ENCODE assay signal across 3 cellular contexts in the genomic region with DNA sequence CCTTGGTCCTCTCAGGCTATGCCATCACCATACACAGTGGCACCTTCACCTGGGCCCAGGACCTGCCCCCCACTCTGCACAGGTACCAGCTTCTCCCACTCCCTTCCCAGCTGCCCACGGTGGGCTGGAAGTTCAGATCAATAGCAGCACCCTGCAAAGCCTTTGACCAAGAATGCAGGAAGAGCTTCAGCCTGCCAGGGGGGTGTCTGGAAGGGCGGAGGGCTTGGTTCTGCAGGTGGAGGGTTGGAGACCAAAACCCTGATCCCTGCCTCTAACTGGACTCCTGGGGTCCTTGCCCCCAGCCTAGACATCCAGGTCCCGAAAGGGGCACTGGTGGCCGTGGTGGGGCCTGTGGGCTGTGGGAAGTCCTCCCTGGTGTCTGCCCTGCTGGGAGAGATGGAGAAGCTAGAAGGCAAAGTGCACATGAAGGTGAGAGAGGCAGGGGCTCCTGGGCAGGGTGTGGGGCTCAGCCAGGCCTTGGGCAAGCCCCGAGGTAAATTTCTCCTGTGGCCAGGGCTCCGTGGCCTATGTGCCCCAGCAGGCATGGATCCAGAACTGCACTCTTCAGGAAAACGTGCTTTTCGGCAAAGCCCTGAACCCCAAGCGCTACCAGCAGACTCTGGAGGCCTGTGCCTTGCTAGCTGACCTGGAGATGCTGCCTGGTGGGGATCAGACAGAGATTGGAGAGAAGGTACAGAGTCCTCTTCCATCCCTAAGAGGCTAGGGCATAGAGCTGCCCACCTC.
TF ChIP-seq lines count a peak whose summit lies in the region.

No MANE protein-coding gene starts in this region.

TF ChIP-seq in GM23338, 12 proteins besides CTCF, POLR2A, EP300 and RAD21 (continues in another document):
- TF ChIP-seq ZNF331 (CRISPR knock-in tag; IDR thresholded peaks at IDR 0.05; ENCODE audit: low read depth) (no peak), EZH2phosphoT487 (IDR thresholded peaks at IDR 0.05; ENCODE audit: unreplicated experiment) (no peak), NANOG (IDR thresholded peaks at IDR 0.05; ENCODE audit: borderline replicate concordance) (no peak), POLR2AphosphoS5 (IDR thresholded peaks at IDR 0.05; ENCODE audit: low read depth) (no peak), EZH2 (IDR thresholded peaks at IDR 0.05; ENCODE audit: low read depth, unreplicated experiment) (no peak), REST (IDR thresholded peaks at IDR 0.05; ENCODE audit: unreplicated experiment) (no peak), CREB1 (CRISPR knock-in tag; IDR thresholded peaks at IDR 0.05; ENCODE audit: low read depth) (no peak), JUNB (IDR thresholded peaks at IDR 0.05; ENCODE audit: unreplicated experiment) (no peak), ZNF114 (CRISPR knock-in tag; IDR thresholded peaks at IDR 0.05) (no peak), STAT1 (IDR thresholded peaks at IDR 0.05; ENCODE audit: unreplicated experiment) (no peak)
- TF ChIP-seq, protein P1, sequence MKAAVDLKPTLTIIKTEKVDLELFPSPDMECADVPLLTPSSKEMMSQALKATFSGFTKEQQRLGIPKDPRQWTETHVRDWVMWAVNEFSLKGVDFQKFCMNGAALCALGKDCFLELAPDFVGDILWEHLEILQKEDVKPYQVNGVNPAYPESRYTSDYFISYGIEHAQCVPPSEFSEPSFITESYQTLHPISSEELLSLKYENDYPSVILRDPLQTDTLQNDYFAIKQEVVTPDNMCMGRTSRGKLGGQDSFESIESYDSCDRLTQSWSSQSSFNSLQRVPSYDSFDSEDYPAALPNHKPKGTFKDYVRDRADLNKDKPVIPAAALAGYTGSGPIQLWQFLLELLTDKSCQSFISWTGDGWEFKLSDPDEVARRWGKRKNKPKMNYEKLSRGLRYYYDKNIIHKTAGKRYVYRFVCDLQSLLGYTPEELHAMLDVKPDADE (IDR thresholded peaks at IDR 0.05): no peak

TF ChIP-seq in IMR-90, 13 proteins besides CTCF, POLR2A, EP300 and RAD21:
- TF ChIP-seq ELK1 (IDR thresholded peaks at IDR 0.05; ENCODE audit: borderline replicate concordance, low read depth, low read length): no peak
- no peak for TF ChIP-seq SMC3 (IDR thresholded peaks at IDR 0.05; ENCODE audit: low read depth, low read length)
- no peak for TF ChIP-seq RFX5 (IDR thresholded peaks at IDR 0.05; ENCODE audit: low read depth, low read length)
- TF ChIP-seq, protein P2, sequence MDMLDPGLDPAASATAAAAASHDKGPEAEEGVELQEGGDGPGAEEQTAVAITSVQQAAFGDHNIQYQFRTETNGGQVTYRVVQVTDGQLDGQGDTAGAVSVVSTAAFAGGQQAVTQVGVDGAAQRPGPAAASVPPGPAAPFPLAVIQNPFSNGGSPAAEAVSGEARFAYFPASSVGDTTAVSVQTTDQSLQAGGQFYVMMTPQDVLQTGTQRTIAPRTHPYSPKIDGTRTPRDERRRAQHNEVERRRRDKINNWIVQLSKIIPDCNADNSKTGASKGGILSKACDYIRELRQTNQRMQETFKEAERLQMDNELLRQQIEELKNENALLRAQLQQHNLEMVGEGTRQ (IDR thresholded peaks at IDR 0.05; ENCODE audit: low read depth, low read length): no peak
- TF ChIP-seq MXI1 (IDR thresholded peaks at IDR 0.05; ENCODE audit: borderline replicate concordance, low read depth, low read length): no peak
- TF ChIP-seq BHLHE40 (IDR thresholded peaks at IDR 0.05; ENCODE audit: low read depth, low read length): no peak
- TF ChIP-seq FOS (IDR thresholded peaks at IDR 0.05; ENCODE audit: low read depth, low read length): no peak
- no peak for TF ChIP-seq MAFK (IDR thresholded peaks at IDR 0.05; ENCODE audit: low read depth, low read length)
- TF ChIP-seq NFE2L2 (IDR thresholded peaks at IDR 0.05; ENCODE audit: low read depth, low read length): no peak
- no peak for TF ChIP-seq CHD1 (IDR thresholded peaks at IDR 0.05; ENCODE audit: low read depth, low read length)
- TF ChIP-seq MAZ (IDR thresholded peaks at IDR 0.05; ENCODE audit: borderline replicate concordance, low read depth, low read length): no peak
- TF ChIP-seq CEBPB (IDR thresholded peaks at IDR 0.05; ENCODE audit: low read depth, low read length): no peak
- no peak for TF ChIP-seq RCOR1 (IDR thresholded peaks at IDR 0.05; ENCODE audit: insufficient replicate concordance, low read length)

TF ChIP-seq in H1, 55 proteins besides CTCF, POLR2A, EP300 and RAD21:
- no peak for TF ChIP-seq RFX5 (IDR thresholded peaks at IDR 0.05; ENCODE audit: borderline replicate concordance, low read depth, low read length)
